Comparison of ENCODE assay signal across 8 cellular contexts in genomic region chr19:55173717-55174409, GRCh38. TPM values are rescaled to one million over a fixed set of nuclear protein-coding genes. Genes with fewer than 3 reads are reported as not detected.
DNase-seq lines count a peak whose midpoint lies in the region; ATAC-seq and TF ChIP-seq lines count a peak whose summit lies in the region.

No MANE protein-coding gene starts in this region.

- TF ChIP-seq CTCF in Caco-2 (IDR thresholded peaks at IDR 0.05; ENCODE audit: insufficient read depth in 1 of 2, low read depth in 1 of 2, low read length in 1 of 2, severe bottlenecking in 1 of 2, unreplicated experiment in 1 of 2) (no peak), lower lobe of right lung (IDR thresholded peaks at IDR 0.05) (no peak), tibial nerve (IDR thresholded peaks at IDR 0.05) (no peak)

- H3K4me3 ChIP-seq in Caco-2 (ENCODE audit: low read depth, low read length) (peak overlapping the region; percentile 37), ectodermal cell (ENCODE audit: insufficient read depth, low read depth, low read length) (peak overlapping the region; percentile 50), lower lobe of right lung (peak overlapping the region; percentile 45), tibial nerve (peak overlapping the region in 2 of 4 donors; percentile 32 to 34)
- H3K4me3 ChIP-seq in Jurkat, Clone E6-1 (ENCODE audit: low read length): peak overlapping the region; percentile 51

- H3K4me1 Mint-ChIP-seq in Caco-2 (ENCODE audit: low read depth, unreplicated experiment): peaks cover 14% of the 10 kb centered on the region
- H3K4me1 Mint-ChIP-seq in stimulated activated naive CD8-positive, alpha-beta T cell treated with anti-CD3 and anti-CD28 coated beads, Interleukin-15, amount 100 ng/mL, for 72 hours: peaks cover 34% of the 10 kb centered on the region

- no peaks in the 10 kb centered on the region for H3K36me3 Mint-ChIP-seq in Caco-2 (ENCODE audit: insufficient read depth, unreplicated experiment)

- ATAC-seq in lower lobe of right lung (peak; percentile 61 to 73), GM18867 (IDR thresholded peaks at IDR 0.05; ENCODE audit: unreplicated experiment) (no peak)
- ATAC-seq in stimulated activated naive CD8-positive, alpha-beta T cell treated with anti-CD3 and anti-CD28 coated beads, Interleukin-15, amount 100 ng/mL, for 72 hours: peak; percentile 76

- peak overlapping the region; percentile 76 for H3K4me3 Mint-ChIP-seq in Caco-2 (ENCODE audit: unreplicated experiment)
- peak overlapping the region; percentile 72 to 75 for H3K4me3 Mint-ChIP-seq in stimulated activated naive CD8-positive, alpha-beta T cell treated with anti-CD3 and anti-CD28 coated beads, Interleukin-15, amount 100 ng/mL, for 72 hours

- H3K27ac ChIP-seq in ectodermal cell (ENCODE audit: insufficient read depth, low read depth, low read length, poor library complexity, severe bottlenecking): no peak overlapping the region
- H3K27ac ChIP-seq in lower lobe of right lung: no peak overlapping the region
- no peak overlapping the region for H3K27ac ChIP-seq in tibial nerve

- H3K4me1 ChIP-seq in Caco-2: peaks cover 1% of the 10 kb centered on the region; the same call in 1 of the 2 replicates
- peaks cover 8% of the 10 kb centered on the region for H3K4me1 ChIP-seq in ectodermal cell (ENCODE audit: control insufficient read depth, insufficient read depth, low read length)
- peaks cover 9% of the 10 kb centered on the region for H3K4me1 ChIP-seq in lower lobe of right lung
- peaks cover 0 to 24% (median 6%) of the 10 kb centered on the region in 4 donors for H3K4me1 ChIP-seq in tibial nerve

- H3K27me3 ChIP-seq in Caco-2 (replicated peaks; ENCODE audit: control insufficient read depth, insufficient read depth, low read length) (no peaks in the 10 kb centered on the region), ectodermal cell (ENCODE audit: control insufficient read depth, insufficient read depth, low read length, poor library complexity, severe bottlenecking) (peaks cover 60% of the 10 kb centered on the region), lower lobe of right lung (ENCODE audit: low read depth) (peaks cover 97% of the 10 kb centered on the region), tibial nerve (peaks cover 0 to 100% of the 10 kb centered on the region in 2 donors)

- TF ChIP-seq POLR2A in tibial nerve (IDR thresholded peaks at IDR 0.05): no peak

- intact Hi-C loops in Caco-2 (cut with micrococcal nuclease; ENCODE audit: unreplicated experiment): loop anchor here (5.0 kb wide), 1 partner anchor 33 kb away; the partner anchor contains the start of gene PTPRH
- intact Hi-C loops in lower lobe of right lung (cut with DNase I): no loop called here

- no TSS peak for BruUV-seq in Caco-2 (replicated peaks; lab: Mats Ljungman, UMichigan)

- WGBS in ectodermal cell, 2 experiments: 1% methylated on average over 37 of the region's 37 CpGs
- WGBS in tibial nerve, 2 donors: 0 to 3% methylated on average over 12 to 33 of the region's 37 CpGs

- CTCF ChIA-PET in Caco-2 (lab: Charles Lee): interaction anchor here (0.6 kb wide), 2 partner anchors 13 to 288 kb away, joined by 3 to 5 read pairs; partner anchors contain the start of gene ISOC2

- no peak overlapping the region for H3K27ac Mint-ChIP-seq in Caco-2 (ENCODE audit: unreplicated experiment)
- H3K27ac Mint-ChIP-seq in stimulated activated naive CD8-positive, alpha-beta T cell treated with anti-CD3 and anti-CD28 coated beads, Interleukin-15, amount 100 ng/mL, for 72 hours: no peak overlapping the region

- TF ChIP-seq EP300 in tibial nerve (IDR thresholded peaks at IDR 0.05): no peak

- peak; percentile 83 to 87 for DNase-seq in Caco-2
- no peak for DNase-seq in Jurkat, Clone E6-1 (ENCODE audit: low read depth, low spot score)
- peak; percentile 61 for DNase-seq in T1000 (lab: John Stamatoyannopoulos, UW)
- no peak for DNase-seq in lower lobe of right lung
- peak; percentile 39 to 53 for DNase-seq in stimulated activated naive CD8-positive, alpha-beta T cell treated with anti-CD3 and anti-CD28 coated beads, Interleukin-15, amount 100 ng/mL, for 72 hours
- DNase-seq in tibial nerve (ENCODE audit: low spot score in 2 of 2): no peak

- H3K36me3 ChIP-seq in Caco-2 (ENCODE audit: control insufficient read depth, insufficient read depth, low read length) (no peaks in the 10 kb centered on the region), ectodermal cell (ENCODE audit: control insufficient read depth, insufficient read depth, low read length) (no peaks in the 10 kb centered on the region), lower lobe of right lung (no peaks in the 10 kb centered on the region), tibial nerve (no peaks in the 10 kb centered on the region)

- POLR2A ChIA-PET in Caco-2 (lab: Charles Lee): no interaction called here

- H3K9me3 ChIP-seq in Caco-2: no peaks in the 10 kb centered on the region
- H3K9me3 ChIP-seq in ectodermal cell (ENCODE audit: control insufficient read depth, low read length): no peaks in the 10 kb centered on the region
- no peaks in the 10 kb centered on the region for H3K9me3 ChIP-seq in lower lobe of right lung
- no peaks in the 10 kb centered on the region for H3K9me3 ChIP-seq in tibial nerve

- H3K9me3 Mint-ChIP-seq in Caco-2 (ENCODE audit: unreplicated experiment): no peaks in the 10 kb centered on the region
- peaks cover 0 to 7% of the 10 kb centered on the region in 2 donors for H3K9me3 Mint-ChIP-seq in stimulated activated naive CD8-positive, alpha-beta T cell treated with anti-CD3 and anti-CD28 coated beads, Interleukin-15, amount 100 ng/mL, for 72 hours

- H3K27me3 Mint-ChIP-seq in Caco-2 (ENCODE audit: insufficient read depth, unreplicated experiment): peaks cover 37% of the 10 kb centered on the region
- H3K27me3 Mint-ChIP-seq in stimulated activated naive CD8-positive, alpha-beta T cell treated with anti-CD3 and anti-CD28 coated beads, Interleukin-15, amount 100 ng/mL, for 72 hours: peaks cover 99% of the 10 kb centered on the region

RNA-seq across cellular contexts. Expression of gene SYT5, which starts 6.2 kb away (rescaled TPM):
- total RNA-seq in Caco-2 (2022) (not detected in 2 replicates), lower lobe of right lung (not detected), tibial nerve (not detected)
- 4.1 TPM for polyA plus RNA-seq in Jurkat, Clone E6-1 (2012; ENCODE audit: insufficient read depth, insufficient read length)
- 0.65 TPM for polyA plus RNA-seq in ectodermal cell (2013, experiment 1 of 4)
- 0.80 TPM for polyA plus RNA-seq in ectodermal cell (2013, experiment 2 of 4)
- polyA plus RNA-seq in ectodermal cell (2013, experiment 3 of 4): 0.59 TPM
- polyA plus RNA-seq in ectodermal cell (2013, experiment 4 of 4): 0.77 TPM

RNA-seq across cellular contexts. Expression of gene DNAAF3, which starts 7.5 kb away (rescaled TPM):
- total RNA-seq in Caco-2 (2022) (0.45 and 0.91 TPM in 2 replicates), lower lobe of right lung (12.8 TPM), tibial nerve (1 to 10 TPM in 2 of 4 donors, not detected in 2; 1.2 to 2.7 TPM)
- 14.5 TPM for polyA plus RNA-seq in Jurkat, Clone E6-1 (2012; ENCODE audit: insufficient read depth, insufficient read length)
- polyA plus RNA-seq in ectodermal cell (2013, experiment 1 of 4): 11.4 TPM
- 10.9 TPM for polyA plus RNA-seq in ectodermal cell (2013, experiment 2 of 4)
- polyA plus RNA-seq in ectodermal cell (2013, experiment 3 of 4): 10.8 TPM
- 11.1 TPM for polyA plus RNA-seq in ectodermal cell (2013, experiment 4 of 4)

RNA-seq across cellular contexts. Expression of gene TNNI3, which starts 16.3 kb away (rescaled TPM):
- total RNA-seq in Caco-2 (2022) (2.9 and 4.2 TPM in 2 replicates), lower lobe of right lung (2.3 TPM), tibial nerve (not detected)
- 3.0 TPM for polyA plus RNA-seq in Jurkat, Clone E6-1 (2012; ENCODE audit: insufficient read depth, insufficient read length)
- 15.6 TPM for polyA plus RNA-seq in ectodermal cell (2013, experiment 1 of 4)
- 19.8 TPM for polyA plus RNA-seq in ectodermal cell (2013, experiment 2 of 4)
- polyA plus RNA-seq in ectodermal cell (2013, experiment 3 of 4): 20.2 TPM
- polyA plus RNA-seq in ectodermal cell (2013, experiment 4 of 4): 27.5 TPM

RNA-seq across cellular contexts. Expression of gene TNNT1, which starts 24.9 kb away (rescaled TPM):
- total RNA-seq in Caco-2 (2022) (11.8 and 18.0 TPM in 2 replicates), lower lobe of right lung (not detected), tibial nerve (1 to 10 TPM in 1 of 4 donors, under 1 TPM in 1, not detected in 2; 0.90 to 1.5 TPM)
- 30.1 TPM for polyA plus RNA-seq in Jurkat, Clone E6-1 (2012; ENCODE audit: insufficient read depth, insufficient read length)
- polyA plus RNA-seq in ectodermal cell (2013, experiment 1 of 4): 187 TPM
- polyA plus RNA-seq in ectodermal cell (2013, experiment 2 of 4): 206 TPM
- 145 TPM for polyA plus RNA-seq in ectodermal cell (2013, experiment 3 of 4)
- polyA plus RNA-seq in ectodermal cell (2013, experiment 4 of 4): 178 TPM

RNA-seq across cellular contexts. Expression of gene PTPRH, which starts 35.4 kb away (rescaled TPM):
- total RNA-seq in Caco-2 (2022) (2.3 and 2.7 TPM in 2 replicates), lower lobe of right lung (0.30 TPM), tibial nerve (1 to 10 TPM; 1.2 to 3.9 (median 2.1) TPM)
- not detected for polyA plus RNA-seq in Jurkat, Clone E6-1 (2012; ENCODE audit: insufficient read depth, insufficient read length)
- 0.33 TPM for polyA plus RNA-seq in ectodermal cell (2013, experiment 1 of 4)
- polyA plus RNA-seq in ectodermal cell (2013, experiment 2 of 4): 0.57 TPM
- 0.64 TPM for polyA plus RNA-seq in ectodermal cell (2013, experiment 3 of 4)
- polyA plus RNA-seq in ectodermal cell (2013, experiment 4 of 4): 1.1 TPM

Comparison
In these comparisons a context has a peak if more than half of its experiments do, and no peak if none do; other contexts are left out.
1. DNase-seq: peak in Caco-2 (2 of 2), T1000 (single experiment) and stimulated activated naive CD8-positive, alpha-beta T cell treated with anti-CD3 and anti-CD28 coated beads, Interleukin-15, amount 100 ng/mL, for 72 hours (2 of 2); none in Jurkat, Clone E6-1 (single experiment), lower lobe of right lung (single experiment) and tibial nerve (0 of 2).